Comparison of ENCODE assay signal across 5 cellular contexts in the genomic region with DNA sequence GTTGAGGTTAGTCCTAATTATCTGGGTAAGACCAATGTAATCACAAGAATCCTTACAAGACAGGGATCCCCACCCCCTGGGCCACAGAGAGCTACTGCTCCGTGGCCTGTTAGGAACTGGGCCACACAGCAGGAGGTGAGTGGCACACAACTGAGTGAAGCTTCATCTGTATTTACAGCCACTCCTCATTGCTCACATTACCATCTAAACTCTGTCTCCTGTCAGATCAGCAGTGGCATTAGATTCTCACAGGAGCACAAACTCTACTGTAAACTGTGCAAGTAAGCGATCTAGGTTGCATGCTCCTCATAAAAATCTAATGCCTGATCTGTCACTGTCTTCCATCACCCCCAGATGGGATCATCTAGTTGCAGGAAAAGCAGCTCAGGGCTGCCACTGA.
"Had no signal": no experiment of that assay in that cellular context is flagged by ENCODE, and none has a peak within 500 bp of the region (broad histone marks: within the 10 kb centered on the region; RNA-seq: fewer than 3 reads in every experiment).

No MANE protein-coding gene starts in this region.

- H3K4me1 Mint-ChIP-seq: IgD-negative memory B cell had no signal

- H3K27ac Mint-ChIP-seq: IgD-negative memory B cell had no signal

- H3K27me3 Mint-ChIP-seq: IgD-negative memory B cell had no signal

- H3K4me3 ChIP-seq: K562 had no signal

- H3K27ac ChIP-seq: HL-60 had no signal

- DNase-seq: IMR-90, KBM-7 had no signal

- H3K4me3 Mint-ChIP-seq: IgD-negative memory B cell had no signal
